In the genomic region with DNA sequence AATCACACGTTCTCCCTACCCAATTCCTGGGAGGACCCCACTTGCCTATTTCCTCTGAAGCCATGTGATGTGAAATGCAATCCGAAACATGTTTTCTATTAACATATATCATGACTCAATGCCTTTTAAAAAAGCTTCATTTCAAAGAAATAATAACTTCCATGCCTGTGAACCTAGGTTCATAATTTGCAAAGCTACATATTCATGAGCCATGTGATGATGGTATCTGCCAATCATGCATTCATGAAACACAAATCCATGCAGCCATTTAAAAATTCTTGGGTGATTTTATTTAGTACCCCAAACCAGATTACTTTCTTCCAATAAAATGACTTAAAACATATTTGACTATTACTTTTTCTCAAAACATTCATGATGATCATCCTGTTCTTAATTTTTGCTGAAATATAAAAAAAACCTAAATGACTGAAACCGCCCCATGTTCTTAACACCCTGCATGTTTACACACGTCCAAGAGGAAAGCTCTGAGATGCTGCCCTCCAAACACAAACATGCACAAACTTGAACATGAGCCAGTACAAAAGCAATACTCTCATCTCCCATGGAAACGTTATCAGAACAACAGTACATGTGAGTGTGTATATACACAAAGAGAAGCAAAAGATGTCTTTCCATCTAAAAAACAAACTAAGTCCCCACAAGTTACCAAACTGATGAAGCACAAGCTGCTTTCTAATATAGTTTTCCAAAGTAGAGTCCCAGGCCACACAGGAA, we compare ENCODE assay signal across 23 cellular contexts.
A peak's percentile ranks its signal among the peaks of the same experiment; 100 is the strongest.
DNase-seq lines count a peak whose midpoint lies in the region; ATAC-seq and TF ChIP-seq lines count a peak whose summit lies in the region.
"Had no signal": no experiment of that assay in that cellular context is flagged by ENCODE, and none has a peak within 500 bp of the region (broad histone marks: within the 10 kb centered on the region; RNA-seq: fewer than 3 reads in every experiment).

No MANE protein-coding gene starts in this region.

- WGBS in body of pancreas, 2 donors = 57 to 58% methylated on average over 5 of the region's 5 CpGs
- 64 to 70% methylated on average over 5 of the region's 5 CpGs for WGBS in gastroesophageal sphincter (ENCODE audit: low coverage in 1 of 2), 2 donors
- 55 to 75% methylated on average over 5 of the region's 5 CpGs for WGBS in sigmoid colon, 2 donors

- H3K36me3 ChIP-seq in body of pancreas (replicated peaks in 1 of 2; ENCODE audit: insufficient read depth in 1 of 2, low read depth in 2 of 2) (no peaks in the 10 kb centered on the region), gastroesophageal sphincter (peaks cover 0 to 7% of the 10 kb centered on the region in 2 donors), sigmoid colon (no peaks in the 10 kb centered on the region)

- H3K27ac ChIP-seq in C4-2B (peak overlapping the region; percentile 82; the same call in 1 of the 2 replicates), body of pancreas (peak overlapping the region in 3 of 4 donors; percentile 43 to 55 (median 53)), gastroesophageal sphincter (peak overlapping the region; percentile 47 to 92 (median 76)), sigmoid colon (peak overlapping the region; percentile 73 to 80 (median 76))
- H3K27ac ChIP-seq: BLaER1 treated with 17β-estradiol and CSF1 and Interleukin-3, amounts not matched to agents 10 nM and 100 nM; SK-N-MC had no signal

- TF ChIP-seq EP300 in gastroesophageal sphincter (IDR thresholded peaks at IDR 0.05) (no peak), sigmoid colon (IDR thresholded peaks at IDR 0.05) (no peak)

- H3K27ac Mint-ChIP-seq in stimulated activated naive B cell treated with anti-CD40 and anti-IgM and Interleukin-4, amounts not matched to agents 10 μg/mL and 1 μg/mL and 100 μg/mL, for 72 hours = no peak overlapping the region
- H3K27ac Mint-ChIP-seq: activated CD8-positive, alpha-beta T cell treated with anti-CD3 and anti-CD28 coated beads, Interleukin-2, amount 10 ng/mL, durations not matched to agents 7 days and 5 days; activated naive CD4-positive, alpha-beta T cell treated with anti-CD3 and anti-CD28 coated beads for 36 hours had no signal

- H3K27me3 ChIP-seq in body of pancreas (no peaks in the 10 kb centered on the region), gastroesophageal sphincter (no peaks in the 10 kb centered on the region), sigmoid colon (no peaks in the 10 kb centered on the region)
- H3K27me3 ChIP-seq: BLaER1 treated with 17β-estradiol and CSF1 and Interleukin-3, amounts not matched to agents 10 nM and 100 nM had no signal

- peaks cover 0 to 5% of the 10 kb centered on the region in 2 donors for H3K9me3 Mint-ChIP-seq in stimulated activated naive B cell treated with anti-CD40 and anti-IgM and Interleukin-4, amounts not matched to agents 10 μg/mL and 1 μg/mL and 100 μg/mL, for 72 hours

- intact Hi-C loops in body of pancreas (cut with DNase I) = no loop called here
- intact Hi-C loops in sigmoid colon (cut with DNase I) = no loop called here

- H3K36me3 Mint-ChIP-seq in stimulated activated naive B cell treated with anti-CD40 and anti-IgM and Interleukin-4, amounts not matched to agents 10 μg/mL and 1 μg/mL and 100 μg/mL, for 72 hours = peaks cover 3 to 5% of the 10 kb centered on the region in 2 donors

- H3K4me1 ChIP-seq in body of pancreas = peaks cover 53% of the 10 kb centered on the region
- H3K4me1 ChIP-seq in gastroesophageal sphincter = peaks cover 29 to 97% (median 52%) of the 10 kb centered on the region in 3 donors
- peaks cover 0 to 81% (median 59%) of the 10 kb centered on the region in 4 donors for H3K4me1 ChIP-seq in sigmoid colon

- DNase-seq in body of pancreas (no peak), sigmoid colon (no peak), epidermal melanocyte (ENCODE audit: insufficient read length, low spot score) (no peak), middle frontal gyrus (ENCODE audit: extremely low spot score, low spot score) (no peak)
- DNase-seq in stimulated activated naive B cell treated with anti-CD40 and anti-IgM and Interleukin-4, amounts not matched to agents 10 μg/mL and 1 μg/mL and 100 μg/mL, for 72 hours = no peak
- DNase-seq: ACHN; activated CD8-positive, alpha-beta T cell treated with anti-CD3 and anti-CD28 coated beads, Interleukin-2, amount 10 ng/mL, durations not matched to agents 7 days and 5 days; activated naive CD4-positive, alpha-beta T cell treated with anti-CD3 and anti-CD28 coated beads for 36 hours; activated T-cell treated with anti-CD3 and anti-CD28 coated beads, Interleukin-2, amount 50 U/mL, for 1 hour; anterior cingulate cortex; EL; foreskin melanocyte; H7; NCI-H2081; NCI-H510A treated with DMSO at 0.1 percent for 48 hours; stimulated activated CD4-positive, alpha-beta T cell treated with anti-CD3 and anti-CD28 coated beads, Interleukin-4, amount 100 ng/mL, for 4 hours; T-helper 9 cell had no signal

- TF ChIP-seq POLR2A in body of pancreas (IDR thresholded peaks at IDR 0.05) = no peak
- TF ChIP-seq POLR2A in gastroesophageal sphincter (IDR thresholded peaks at IDR 0.05) = no peak
- no peak for TF ChIP-seq POLR2A in sigmoid colon (IDR thresholded peaks at IDR 0.05)

- peaks cover 7 to 21% of the 10 kb centered on the region in 2 donors for H3K27me3 Mint-ChIP-seq in stimulated activated naive B cell treated with anti-CD40 and anti-IgM and Interleukin-4, amounts not matched to agents 10 μg/mL and 1 μg/mL and 100 μg/mL, for 72 hours

- ATAC-seq in body of pancreas = no peak
- ATAC-seq in gastroesophageal sphincter = no peak
- no peak for ATAC-seq in HG02571 (IDR thresholded peaks at IDR 0.05; ENCODE audit: unreplicated experiment)
- ATAC-seq in stimulated activated naive B cell treated with anti-CD40 and anti-IgM and Interleukin-4, amounts not matched to agents 10 μg/mL and 1 μg/mL and 100 μg/mL, for 72 hours (replicated peaks) = no peak
- ATAC-seq: activated CD4-positive, CD25-positive, alpha-beta regulatory T cell treated with anti-CD3 and anti-CD28 coated beads, Interleukin-2, amount 50 U/mL, for 24 hours; activated CD8-positive, alpha-beta T cell treated with anti-CD3 and anti-CD28 coated beads, Interleukin-2, amount 10 ng/mL, durations not matched to agents 7 days and 5 days had no signal

- no peak overlapping the region for H3K4me3 Mint-ChIP-seq in stimulated activated naive B cell treated with anti-CD40 and anti-IgM and Interleukin-4, amounts not matched to agents 10 μg/mL and 1 μg/mL and 100 μg/mL, for 72 hours
- H3K4me3 Mint-ChIP-seq: activated CD8-positive, alpha-beta T cell treated with anti-CD3 and anti-CD28 coated beads, Interleukin-2, amount 10 ng/mL, durations not matched to agents 7 days and 5 days; activated naive CD4-positive, alpha-beta T cell treated with anti-CD3 and anti-CD28 coated beads for 36 hours had no signal

- peaks cover 0 to 1% of the 10 kb centered on the region in 2 donors for H3K4me1 Mint-ChIP-seq in stimulated activated naive B cell treated with anti-CD40 and anti-IgM and Interleukin-4, amounts not matched to agents 10 μg/mL and 1 μg/mL and 100 μg/mL, for 72 hours

- TF ChIP-seq CTCF in C4-2B (conservative IDR thresholded peaks at IDR 0.05) = no peak
- no peak for TF ChIP-seq CTCF in body of pancreas (IDR thresholded peaks at IDR 0.05)
- TF ChIP-seq CTCF in gastroesophageal sphincter (IDR thresholded peaks at IDR 0.05) = no peak
- no peak for TF ChIP-seq CTCF in sigmoid colon (IDR thresholded peaks at IDR 0.05)

- no peak overlapping the region for H3K4me3 ChIP-seq in body of pancreas
- H3K4me3 ChIP-seq in gastroesophageal sphincter = no peak overlapping the region
- H3K4me3 ChIP-seq in sigmoid colon = no peak overlapping the region
- H3K4me3 ChIP-seq: BLaER1 treated with 17β-estradiol and CSF1 and Interleukin-3, amounts not matched to agents 10 nM and 100 nM; SK-N-MC had no signal

- H3K9me3 ChIP-seq in body of pancreas (no peaks in the 10 kb centered on the region), gastroesophageal sphincter (no peaks in the 10 kb centered on the region), sigmoid colon (no peaks in the 10 kb centered on the region)
